In the genomic region with DNA sequence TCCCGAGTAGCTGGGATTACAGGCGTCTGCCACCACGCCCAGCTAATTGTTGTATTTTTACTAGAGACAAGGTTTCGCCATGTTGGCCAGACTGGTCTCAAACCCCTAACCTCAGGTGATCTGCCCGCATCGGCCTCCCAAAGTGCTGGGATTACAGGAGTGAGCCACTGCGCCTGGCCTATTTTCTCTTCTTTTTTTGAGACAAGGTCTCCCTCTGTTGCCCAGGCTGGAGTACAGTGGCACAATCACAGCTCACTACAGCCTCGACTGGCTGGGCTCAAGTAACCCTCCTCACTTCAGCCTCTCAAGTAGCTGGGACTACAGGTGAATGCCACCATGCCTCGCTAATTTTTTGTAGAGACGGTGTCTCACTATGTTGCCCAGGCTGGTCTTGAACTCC, we compare ENCODE assay signal across 5 cellular contexts. TPM values are rescaled to one million over a fixed set of nuclear protein-coding genes. Genes with fewer than 3 reads are reported as not detected.
"Had no signal": no experiment of that assay in that cellular context is flagged by ENCODE, and none has a peak within 500 bp of the region (broad histone marks: within the 10 kb centered on the region; RNA-seq: fewer than 3 reads in every experiment).

No MANE protein-coding gene starts in this region.

RNA-seq across cellular contexts. Expression of a gene that starts 9.1 kb away (rescaled TPM):
- total RNA-seq: HT-29, HT1080, IMR-90, K562 had no signal
- polyA plus RNA-seq: IgD-negative memory B cell, IMR-90, K562 had no signal

RNA-seq across cellular contexts. Expression of a gene that starts 9.6 kb away (rescaled TPM):
- total RNA-seq: IMR-90 had no signal
- polyA plus RNA-seq: IgD-negative memory B cell, IMR-90 had no signal
